In genomic region chr1:156510709-156511108, GRCh38 we compare ENCODE assay signal across 10 cellular contexts. TPM values are rescaled to one million over a fixed set of nuclear protein-coding genes. Genes with fewer than 3 reads are reported as not detected.
A peak's percentile ranks its signal among the peaks of the same experiment; 100 is the strongest.
DNase-seq lines count a peak whose midpoint lies in the region; TF ChIP-seq lines count a peak whose summit lies in the region.
"Had no signal": no experiment of that assay in that cellular context is flagged by ENCODE, and none has a peak within 500 bp of the region (broad histone marks: within the 10 kb centered on the region; RNA-seq: fewer than 3 reads in every experiment).

No MANE protein-coding gene starts in this region.

- DNase-seq in MM.1S = peak; percentile 4
- DNase-seq in coronary artery (ENCODE audit: low spot score) = peak; percentile 97
- DNase-seq in lower leg skin (ENCODE audit: low spot score in 2 of 2) = peak; percentile 86 to 95
- DNase-seq in thyroid gland = peak; percentile 100
- DNase-seq in NCI-H2196 (lab: John Stamatoyannopoulos, UW; ENCODE audit: unreplicated experiment) = no peak
- DNase-seq in UCSD-AML1 (lab: John Stamatoyannopoulos, UW; ENCODE audit: unreplicated experiment) = no peak
- DNase-seq in activated CD4-positive, alpha-beta T cell treated with anti-CD3 and anti-CD28 coated beads, Interleukin-2, amount 50 U/mL, for 48 hours = no peak
- DNase-seq in activated CD4-positive, alpha-beta T cell treated with anti-CD3 and anti-CD28 coated beads, Interleukin-2, amount 10 ng/mL, durations not matched to agents 24 days and 14 days = no peak
- DNase-seq: NCI-H510A had no signal

- intact Hi-C loops in lower leg skin (cut with DNase I; ENCODE audit: low total_unique reads) (no loop called here), thyroid gland (cut with DNase I) (no loop called here)
- intact Hi-C loops in activated CD4-positive, alpha-beta T cell treated with anti-CD3 and anti-CD28 coated beads, Interleukin-2, amount 10 ng/mL, durations not matched to agents 24 days and 14 days (cut with micrococcal nuclease) = no loop called here

- H3K27me3 ChIP-seq in MM.1S (replicated peaks; ENCODE audit: insufficient read depth, low read length) = no peaks in the 10 kb centered on the region
- H3K27me3 ChIP-seq in thyroid gland = no peaks in the 10 kb centered on the region

- no peaks in the 10 kb centered on the region for H3K9me3 Mint-ChIP-seq in activated CD4-positive, alpha-beta T cell treated with anti-CD3 and anti-CD28 coated beads, Interleukin-2, amount 10 ng/mL, durations not matched to agents 24 days and 14 days
- H3K9me3 Mint-ChIP-seq: activated naive CD8-positive, alpha-beta T cell treated with anti-CD3 and anti-CD28 coated beads, Interleukin-2, amount 10 ng/mL, durations not matched to agents 7 days and 5 days had no signal

- H3F3A ChIP-seq in MM.1S (ENCODE audit: insufficient read depth, low read length) = 0 out of 2 replicates have a peak, but pooled peaks cover 6% of the 10 kb centered on the region

- H3K27ac ChIP-seq in MM.1S (ENCODE audit: low read length) (no peak overlapping the region), coronary artery (peak overlapping the region; percentile 96 to 97), thyroid gland (peak overlapping the region; percentile 73 to 96 (median 88))

- no peak overlapping the region for H3K4me3 Mint-ChIP-seq in activated CD4-positive, alpha-beta T cell treated with anti-CD3 and anti-CD28 coated beads, Interleukin-2, amount 10 ng/mL, durations not matched to agents 24 days and 14 days
- H3K4me3 Mint-ChIP-seq: activated naive CD8-positive, alpha-beta T cell treated with anti-CD3 and anti-CD28 coated beads, Interleukin-2, amount 10 ng/mL, durations not matched to agents 7 days and 5 days had no signal

- no peak overlapping the region for H3K27ac Mint-ChIP-seq in activated CD4-positive, alpha-beta T cell treated with anti-CD3 and anti-CD28 coated beads, Interleukin-2, amount 10 ng/mL, durations not matched to agents 24 days and 14 days

- peaks cover 37% of the 10 kb centered on the region for H3K4me1 Mint-ChIP-seq in activated CD4-positive, alpha-beta T cell treated with anti-CD3 and anti-CD28 coated beads, Interleukin-2, amount 10 ng/mL, durations not matched to agents 24 days and 14 days

- H3K4me1 ChIP-seq in MM.1S (ENCODE audit: low read length) (peaks cover 16% of the 10 kb centered on the region), thyroid gland (peaks cover 35 to 41% of the 10 kb centered on the region in 2 donors)

- H3K36me3 Mint-ChIP-seq in activated CD4-positive, alpha-beta T cell treated with anti-CD3 and anti-CD28 coated beads, Interleukin-2, amount 10 ng/mL, durations not matched to agents 24 days and 14 days (ENCODE audit: low read depth) = no peaks in the 10 kb centered on the region

- H3K9me3 ChIP-seq in MM.1S (replicated peaks; ENCODE audit: insufficient read depth, low read length) = no peaks in the 10 kb centered on the region
- H3K9me3 ChIP-seq in thyroid gland = no peaks in the 10 kb centered on the region

- H3K9ac ChIP-seq in MM.1S (ENCODE audit: low read length) = no peak overlapping the region

- H3K4me2 ChIP-seq in MM.1S (ENCODE audit: low read depth, low read length) = no peak overlapping the region

- H3K36me3 ChIP-seq in MM.1S (replicated peaks; ENCODE audit: insufficient read depth, low read length) = no peaks in the 10 kb centered on the region
- H3K36me3 ChIP-seq in thyroid gland = no peaks in the 10 kb centered on the region

- peaks cover 3% of the 10 kb centered on the region for H3K27me3 Mint-ChIP-seq in activated CD4-positive, alpha-beta T cell treated with anti-CD3 and anti-CD28 coated beads, Interleukin-2, amount 10 ng/mL, durations not matched to agents 24 days and 14 days

- TF ChIP-seq CTCF in MM.1S (IDR thresholded peaks at IDR 0.05; ENCODE audit: low read length) (no peak), coronary artery (IDR thresholded peaks at IDR 0.05) (no peak), lower leg skin (IDR thresholded peaks at IDR 0.05) (no peak), thyroid gland (IDR thresholded peaks at IDR 0.05) (no peak)

- no peaks in the 10 kb centered on the region for H4K20me1 ChIP-seq in MM.1S (ENCODE audit: insufficient read depth, low read length)

- no peaks in the 10 kb centered on the region for H3K9me2 ChIP-seq in MM.1S (replicated peaks; ENCODE audit: insufficient read depth, low read length)

- no peaks in the 10 kb centered on the region for H3K79me2 ChIP-seq in MM.1S (ENCODE audit: low read length)

- H2AFZ ChIP-seq in MM.1S (ENCODE audit: low read length) = no peak overlapping the region

- TF ChIP-seq POLR2A in lower leg skin (IDR thresholded peaks at IDR 0.05) (no peak), thyroid gland (IDR thresholded peaks at IDR 0.05) (peak in 1 of 2 donors; percentile 67)

- no peak overlapping the region for H3K4me3 ChIP-seq in MM.1S (ENCODE audit: low read length)
- H3K4me3 ChIP-seq in coronary artery = peak overlapping the region; percentile 6
- H3K4me3 ChIP-seq in lower leg skin (ENCODE audit: low read depth, poor library complexity, severe bottlenecking) = no peak overlapping the region
- no peak overlapping the region for H3K4me3 ChIP-seq in thyroid gland (replicated peaks in 1 of 3)

- WGBS in lower leg skin, 2 donors = 28 to 34% methylated on average over 13 of the region's 13 CpGs
- WGBS in thyroid gland, 2 donors = 26 to 28% methylated on average over 12 to 13 of the region's 13 CpGs

RNA-seq across cellular contexts. Expression of gene MEF2D, which starts 10.1 kb away (rescaled TPM):
- total RNA-seq in lower leg skin (10 to 100 TPM; 32.1 to 67.3 (median 55.6) TPM), thyroid gland (10 to 100 TPM; 26.4 to 80.6 (median 32.0) TPM)
- total RNA-seq in activated CD4-positive, alpha-beta T cell treated with anti-CD3 and anti-CD28 coated beads, Interleukin-2, amount 10 ng/mL, durations not matched to agents 24 days and 14 days = 29.7 and 29.8 TPM in 2 replicates

Comparison
In these comparisons a context has a peak if more than half of its experiments do, and no peak if none do; other contexts are left out.
1. DNase-seq: peak in MM.1S (single experiment), coronary artery (single experiment), lower leg skin (2 of 2) and thyroid gland (2 of 2); none in NCI-H2196 (single experiment), UCSD-AML1 (single experiment), activated CD4-positive, alpha-beta T cell treated with anti-CD3 and anti-CD28 coated beads, Interleukin-2, amount 50 U/mL, for 48 hours (0 of 2) and activated CD4-positive, alpha-beta T cell treated with anti-CD3 and anti-CD28 coated beads, Interleukin-2, amount 10 ng/mL, durations not matched to agents 24 days and 14 days (single experiment).